8 cellular contexts compared by ENCODE assay signal in genomic region chr20:46406986-46407670, GRCh38. TPM values are rescaled to one million over a fixed set of nuclear protein-coding genes. Genes with fewer than 3 reads are reported as not detected.
A peak's percentile ranks its signal among the peaks of the same experiment; 100 is the strongest.
DNase-seq lines count a peak whose midpoint lies in the region; ATAC-seq, FAIRE-seq and TF ChIP-seq lines count a peak whose summit lies in the region.

No MANE protein-coding gene starts in this region.

- H3K36me3 Mint-ChIP-seq in activated T-cell treated with anti-CD3 and anti-CD28 coated beads, Interleukin-2, amount 50 U/mL, for 24 hours (ENCODE audit: low read depth): peaks cover 21% of the 10 kb centered on the region

- ATAC-seq in A549 (peak; percentile 52 to 61), GM19035 (IDR thresholded peaks at IDR 0.05; ENCODE audit: unreplicated experiment) (peak; percentile 38), HG03432 (IDR thresholded peaks at IDR 0.05; ENCODE audit: unreplicated experiment) (peak; percentile 42), omental fat pad (ENCODE audit: low FRiP score) (peak; percentile 16)

- H3K9me3 ChIP-seq in A549: no peaks in the 10 kb centered on the region
- no peaks in the 10 kb centered on the region for H3K9me3 ChIP-seq in testis

- H3K4me2 ChIP-seq in A549: peak overlapping the region; percentile 89

- peaks cover 66% of the 10 kb centered on the region for H3K4me1 Mint-ChIP-seq in activated T-cell treated with anti-CD3 and anti-CD28 coated beads, Interleukin-2, amount 50 U/mL, for 24 hours (ENCODE audit: low read depth)

- intact Hi-C loops in testis (cut with DNase I; ENCODE audit: low total_unique reads): no loop called here

- H3K27me3 ChIP-seq in testis: no peaks in the 10 kb centered on the region

- H3K27ac ChIP-seq in A549 (peak overlapping the region; percentile 54 to 99; a peak in 5 of 6 replicates), testis (peak overlapping the region; percentile 85 to 98)

- DNase-seq in A549 (ENCODE audit: low read depth in 1 of 2, low spot score in 1 of 2) (no peak), NOMO-1 treated with dmso at 0.1 percent for 144 hours (lab: John Stamatoyannopoulos, UW; ENCODE audit: unreplicated experiment) (peak; percentile 53), fibroblast of villous mesenchyme (ENCODE audit: low read depth) (peak; percentile 11), omental fat pad (ENCODE audit: low spot score) (peak; percentile 73), testis (peak; percentile 77)
- DNase-seq in activated T-cell treated with anti-CD3 and anti-CD28 coated beads, Interleukin-2, amount 50 U/mL, for 24 hours: peak; percentile 89

- TF ChIP-seq CTCF in A549 (IDR thresholded peaks at IDR 0.05) (no peak), fibroblast of villous mesenchyme (IDR thresholded peaks at IDR 0.05; ENCODE audit: insufficient read depth, low read depth, low read length) (no peak), omental fat pad (IDR thresholded peaks at IDR 0.05) (no peak), testis (IDR thresholded peaks at IDR 0.05) (no peak)

- no peak for TF ChIP-seq EP300 in A549 (IDR thresholded peaks at IDR 0.05)

- H3K4me1 ChIP-seq in A549 (peaks cover 14% of the 10 kb centered on the region), testis (peaks cover 27% of the 10 kb centered on the region)

- no peaks in the 10 kb centered on the region for H3K9me3 Mint-ChIP-seq in activated T-cell treated with anti-CD3 and anti-CD28 coated beads, Interleukin-2, amount 50 U/mL, for 24 hours

- TF ChIP-seq POLR2A in A549 (IDR thresholded peaks at IDR 0.05; ENCODE audit: low read length): no peak
- TF ChIP-seq POLR2A in testis (IDR thresholded peaks at IDR 0.05): no peak

- no peaks in the 10 kb centered on the region for H3K36me3 ChIP-seq in testis (ENCODE audit: low read depth, missing control alignments)

- peak overlapping the region; percentile 92 for H3K4me3 Mint-ChIP-seq in activated T-cell treated with anti-CD3 and anti-CD28 coated beads, Interleukin-2, amount 50 U/mL, for 24 hours

- peak overlapping the region; percentile 91 for H3K4me3 ChIP-seq in A549
- H3K4me3 ChIP-seq in fibroblast of villous mesenchyme (ENCODE audit: low read depth, low read length): peak overlapping the region; percentile 82
- H3K4me3 ChIP-seq in testis: peak overlapping the region; percentile 89 to 92

- H3K27ac Mint-ChIP-seq in activated T-cell treated with anti-CD3 and anti-CD28 coated beads, Interleukin-2, amount 50 U/mL, for 24 hours: peak overlapping the region; percentile 97

- POLR2A ChIA-PET in A549 (lab: Yijun Ruan, JAX): interaction anchor here (0.9 to 1.4 kb wide), 2 partner anchors 43 to 44 kb away, joined by 3 to 7 read pairs; no protein-coding TSS in a partner anchor

- TF ChIP-seq RAD21 in A549 (conservative IDR thresholded peaks at IDR 0.05 in 1 of 2, IDR thresholded peaks at IDR 0.05 in 1 of 2): no peak

- CTCF ChIA-PET in A549 (lab: Yijun Ruan, JAX): interaction anchor here (0.9 to 2.6 kb wide), 10 partner anchors 14 to 420 kb away, joined by 3 to 13 read pairs (median 5); no protein-coding TSS in a partner anchor

- WGBS in A549 (ENCODE audit: missing lambda C conversion rate): 22% methylated on average over 25 of the region's 26 CpGs
- 8 to 13% methylated on average over 19 to 26 of the region's 26 CpGs for WGBS in testis, 2 donors

- no peaks in the 10 kb centered on the region for H3K27me3 Mint-ChIP-seq in activated T-cell treated with anti-CD3 and anti-CD28 coated beads, Interleukin-2, amount 50 U/mL, for 24 hours

- FAIRE-seq in A549 (lab: Jason Lieb, UNC): no peak

TF ChIP-seq in A549, 52 proteins besides CTCF, POLR2A, EP300 and RAD21:
- TF ChIP-seq ZFP36 (IDR thresholded peaks at IDR 0.05; ENCODE audit: borderline replicate concordance, partially characterized antibody) (no peak), HEYL (CRISPR knock-in tag; IDR thresholded peaks at IDR 0.05) (no peak), HDAC2 (IDR thresholded peaks at IDR 0.05) (no peak), CHD4 (IDR thresholded peaks at IDR 0.05; ENCODE audit: borderline replicate concordance) (no peak), KDM5A (IDR thresholded peaks at IDR 0.05) (no peak), PHF8 (IDR thresholded peaks at IDR 0.05; ENCODE audit: borderline replicate concordance, low read depth) (no peak), BHLHE40 (IDR thresholded peaks at IDR 0.05; ENCODE audit: low read depth, low read length) (no peak), EHMT2 (IDR thresholded peaks at IDR 0.05; ENCODE audit: low read depth) (no peak), MYC (IDR thresholded peaks at IDR 0.05; ENCODE audit: borderline replicate concordance, low read length) (no peak), REST (IDR thresholded peaks at IDR 0.05) (no peak), HES2 (IDR thresholded peaks at IDR 0.05) (no peak)
- TF ChIP-seq, protein P1, sequence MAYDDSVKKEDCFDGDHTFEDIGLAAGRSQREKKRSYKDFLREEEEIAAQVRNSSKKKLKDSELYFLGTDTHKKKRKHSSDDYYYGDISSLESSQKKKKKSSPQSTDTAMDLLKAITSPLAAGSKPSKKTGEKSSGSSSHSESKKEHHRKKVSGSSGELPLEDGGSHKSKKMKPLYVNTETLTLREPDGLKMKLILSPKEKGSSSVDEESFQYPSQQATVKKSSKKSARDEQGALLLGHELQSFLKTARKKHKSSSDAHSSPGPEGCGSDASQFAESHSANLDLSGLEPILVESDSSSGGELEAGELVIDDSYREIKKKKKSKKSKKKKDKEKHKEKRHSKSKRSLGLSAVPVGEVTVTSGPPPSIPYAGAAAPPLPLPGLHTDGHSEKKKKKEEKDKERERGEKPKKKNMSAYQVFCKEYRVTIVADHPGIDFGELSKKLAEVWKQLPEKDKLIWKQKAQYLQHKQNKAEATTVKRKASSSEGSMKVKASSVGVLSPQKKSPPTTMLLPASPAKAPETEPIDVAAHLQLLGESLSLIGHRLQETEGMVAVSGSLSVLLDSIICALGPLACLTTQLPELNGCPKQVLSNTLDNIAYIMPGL (CRISPR knock-in tag; IDR thresholded peaks at IDR 0.05; ENCODE audit: borderline replicate concordance): no peak
- TF ChIP-seq, protein P2, sequence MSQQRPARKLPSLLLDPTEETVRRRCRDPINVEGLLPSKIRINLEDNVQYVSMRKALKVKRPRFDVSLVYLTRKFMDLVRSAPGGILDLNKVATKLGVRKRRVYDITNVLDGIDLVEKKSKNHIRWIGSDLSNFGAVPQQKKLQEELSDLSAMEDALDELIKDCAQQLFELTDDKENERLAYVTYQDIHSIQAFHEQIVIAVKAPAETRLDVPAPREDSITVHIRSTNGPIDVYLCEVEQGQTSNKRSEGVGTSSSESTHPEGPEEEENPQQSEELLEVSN (IDR thresholded peaks at IDR 0.05; ENCODE audit: borderline replicate concordance, low read depth): no peak
- TF ChIP-seq, protein P3, sequence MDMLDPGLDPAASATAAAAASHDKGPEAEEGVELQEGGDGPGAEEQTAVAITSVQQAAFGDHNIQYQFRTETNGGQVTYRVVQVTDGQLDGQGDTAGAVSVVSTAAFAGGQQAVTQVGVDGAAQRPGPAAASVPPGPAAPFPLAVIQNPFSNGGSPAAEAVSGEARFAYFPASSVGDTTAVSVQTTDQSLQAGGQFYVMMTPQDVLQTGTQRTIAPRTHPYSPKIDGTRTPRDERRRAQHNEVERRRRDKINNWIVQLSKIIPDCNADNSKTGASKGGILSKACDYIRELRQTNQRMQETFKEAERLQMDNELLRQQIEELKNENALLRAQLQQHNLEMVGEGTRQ (IDR thresholded peaks at IDR 0.05): no peak

RNA-seq across cellular contexts. Expression of gene ELMO2, which starts 0.7 kb away (rescaled TPM):
- polyA plus RNA-seq in A549 (2011; rRNA removed) (25.1 and 31.1 TPM in 2 replicates), A549 (2017; fragmentation: RNase III; extraction: RNeasy Plus Mini Kit Qiagen cat#74134 plus additional on column Dnase treatment) (22.3 to 23.4 TPM (median 22.9 TPM) in 3 replicates), testis (ENCODE audit: insufficient read depth, low read depth, low replicate concordance) (78.8 TPM)
- polyA plus RNA-seq in A549 (2012; cell fraction: cytosol; rRNA removed): 24.0 and 30.0 TPM in 2 replicates
- 37.9 and 50.1 TPM in 2 replicates for polyA plus RNA-seq in A549 (2012; cell fraction: nucleus; rRNA removed)
- polyA minus RNA-seq in A549 (2011; rRNA and poly(A)+ RNA removed): 42.9 and 43.4 TPM in 2 replicates
- total RNA-seq in fibroblast of villous mesenchyme (45.4 and 48.4 TPM in 2 replicates), omental fat pad (10 to 100 TPM; 30.7 to 57.6 (median 47.4) TPM), testis (100 to 1,000 TPM; 120 to 128 TPM)

Comparison
In these comparisons a context has a peak if more than half of its experiments do, and no peak if none do; other contexts are left out.
1. DNase-seq: peak in NOMO-1 treated with dmso at 0.1 percent for 144 hours (single experiment), activated T-cell treated with anti-CD3 and anti-CD28 coated beads, Interleukin-2, amount 50 U/mL, for 24 hours (single experiment), fibroblast of villous mesenchyme (single experiment), omental fat pad (single experiment) and testis (single experiment); none in A549 (0 of 2).
2. Peak in every context shown above with its lines, with median percentiles within 50 percentile points of each other: ATAC-seq and H3K4me3 ChIP-seq.